Comparison of ENCODE assay signal across 1 cellular context in genomic region chr12:109573029-109573913, GRCh38.
A peak's percentile ranks its signal among the peaks of the same experiment; 100 is the strongest.
TF ChIP-seq lines count a peak whose summit lies in the region.

TSS of gene MMAB (minus strand) at chr12:109573504. CDS start at chr12:109573480, 24 bp downstream.
TSS of gene MVK (plus strand) at chr12:109573794. CDS start at chr12:109574823, 1,029 bp downstream.

TF ChIP-seq in K562, 482 proteins besides CTCF, POLR2A, EP300 and RAD21 (continued from another document and continues in another):
- TF ChIP-seq POLR2H (tag; IDR thresholded peaks at IDR 0.05; ENCODE audit: low read depth) = peak; percentile 52; the same call in 1 of the 2 replicates
- TF ChIP-seq LEF1 (IDR thresholded peaks at IDR 0.05) = 0 out of 2 replicates have a peak, but pooled peaks have one; percentile 37
- TF ChIP-seq CREB3 (tag; conservative IDR thresholded peaks at IDR 0.05; ENCODE audit: low read depth) = 0 out of 2 replicates have a peak, but pooled peaks have one; percentile 62
- peak; percentile 94 for TF ChIP-seq HINFP (tag; conservative IDR thresholded peaks at IDR 0.05; ENCODE audit: low read depth)
- peak; percentile 98 for TF ChIP-seq RBM22 (IDR thresholded peaks at IDR 0.05; ENCODE audit: low read depth, low read length, poor library complexity, severe bottlenecking)
- no peak for TF ChIP-seq HNRNPUL1 (IDR thresholded peaks at IDR 0.05; ENCODE audit: low read length)
- TF ChIP-seq ZNF512 (tag; IDR thresholded peaks at IDR 0.05) = no peak
- no peak for TF ChIP-seq RHOXF2B (CRISPR knock-in tag; conservative IDR thresholded peaks at IDR 0.05)
- peak; percentile 100 for TF ChIP-seq MTA3 (IDR thresholded peaks at IDR 0.05; ENCODE audit: borderline replicate concordance)
- TF ChIP-seq CREB3L1 (IDR thresholded peaks at IDR 0.05; ENCODE audit: borderline replicate concordance, low read depth) = peak; percentile 92
- TF ChIP-seq POLR2G (IDR thresholded peaks at IDR 0.05; ENCODE audit: low read depth, low read length) = peak; percentile 98
- no peak for TF ChIP-seq ZNF133 (CRISPR knock-in tag; IDR thresholded peaks at IDR 0.05)
- peak; percentile 98 for TF ChIP-seq ZBTB12 (CRISPR knock-in tag; IDR thresholded peaks at IDR 0.05)
- no peak for TF ChIP-seq SMARCA4 (IDR thresholded peaks at IDR 0.05)
- no peak for TF ChIP-seq ZNF586 (CRISPR knock-in tag; conservative IDR thresholded peaks at IDR 0.05)
- no peak for TF ChIP-seq ARHGAP35 (IDR thresholded peaks at IDR 0.05; ENCODE audit: partially characterized antibody)
- no peak for TF ChIP-seq EHMT2 (IDR thresholded peaks at IDR 0.05)
- TF ChIP-seq YBX1 (IDR thresholded peaks at IDR 0.05) = no peak
- TF ChIP-seq ELK1 (CRISPR knock-in tag; IDR thresholded peaks at IDR 0.05) = no peak
- TF ChIP-seq HMGXB4 (CRISPR knock-in tag; IDR thresholded peaks at IDR 0.05) = no peak
- TF ChIP-seq ZNF347 (CRISPR knock-in tag; IDR thresholded peaks at IDR 0.05; ENCODE audit: low read depth) = no peak
- TF ChIP-seq ATF6 (CRISPR knock-in tag; IDR thresholded peaks at IDR 0.05) = peak; percentile 70; the same call in 1 of the 2 replicates
- 0 out of 2 replicates have a peak, but pooled peaks have one; percentile 33 for TF ChIP-seq RREB1 (CRISPR knock-in tag; IDR thresholded peaks at IDR 0.05)
- TF ChIP-seq SFPQ (IDR thresholded peaks at IDR 0.05; ENCODE audit: low read depth, low read length) = no peak
- peak; percentile 78 for TF ChIP-seq PHF20 (IDR thresholded peaks at IDR 0.05; ENCODE audit: partially characterized antibody)
- TF ChIP-seq ZNF124 (CRISPR knock-in tag; IDR thresholded peaks at IDR 0.05) = no peak
- no peak for TF ChIP-seq GTF2E2 (tag; IDR thresholded peaks at IDR 0.05)
- no peak for TF ChIP-seq RUNX1 (IDR thresholded peaks at IDR 0.05; ENCODE audit: low read depth)
- 0 out of 2 replicates have a peak, but pooled peaks have one; percentile 68 for TF ChIP-seq GTF2F1 (IDR thresholded peaks at IDR 0.05; ENCODE audit: low read depth, low read length)
- no peak for TF ChIP-seq MAFG (tag; conservative IDR thresholded peaks at IDR 0.05)
- no peak for TF ChIP-seq THRAP3 (IDR thresholded peaks at IDR 0.05; ENCODE audit: borderline replicate concordance)
